9 cellular contexts compared by ENCODE assay signal in the genomic region with DNA sequence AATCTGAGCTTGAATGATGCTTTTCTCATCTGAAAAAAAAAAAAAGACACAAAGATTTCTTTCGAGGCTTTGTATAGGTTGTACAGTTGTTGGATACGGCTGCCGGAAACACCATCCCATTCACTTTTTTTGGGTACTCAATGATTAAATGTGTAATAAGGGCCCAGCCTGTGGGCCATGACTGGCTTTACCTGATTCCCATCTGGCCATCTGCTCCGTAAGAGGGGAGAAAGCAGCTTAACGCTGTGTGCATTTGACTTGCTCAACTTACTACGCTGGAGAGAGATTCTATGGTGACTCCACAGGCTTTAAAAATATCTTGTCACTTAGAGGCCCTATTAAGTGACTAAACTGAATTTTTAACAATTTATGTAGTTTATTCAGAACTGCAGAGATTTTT. TPM values are rescaled to one million over a fixed set of nuclear protein-coding genes. Genes with fewer than 3 reads are reported as not detected.
DNase-seq lines count a peak whose midpoint lies in the region; ATAC-seq and FAIRE-seq lines count a peak whose summit lies in the region.
"Had no signal": no experiment of that assay in that cellular context is flagged by ENCODE, and none has a peak within 500 bp of the region (broad histone marks: within the 10 kb centered on the region; RNA-seq: fewer than 3 reads in every experiment).

No MANE protein-coding gene starts in this region.

- H3K9ac ChIP-seq in iPS-20b (ENCODE audit: low read depth, low read length) (peak overlapping the region; percentile 74; the same call in 1 of the 2 replicates), subcutaneous abdominal adipose tissue (ENCODE audit: low read length in 5 of 5) (peak overlapping the region; percentile 81 to 95 (median 92))

- no peak for ATAC-seq in GM18520 (IDR thresholded peaks at IDR 0.05; ENCODE audit: unreplicated experiment)

- H3K27me3 ChIP-seq in iPS-20b (ENCODE audit: insufficient read depth, low read length), result no peaks in the 10 kb centered on the region
- H3K27me3 ChIP-seq in subcutaneous abdominal adipose tissue (ENCODE audit: control insufficient read depth in 5 of 5, insufficient read depth in 4 of 5, low read length in 5 of 5), result no peaks in the 10 kb centered on the region

- H3K9me3 ChIP-seq in iPS-20b (ENCODE audit: insufficient read depth, low read depth, low read length) (peaks cover 30% of the 10 kb centered on the region; the same call in 1 of the 2 replicates), subcutaneous abdominal adipose tissue (ENCODE audit: control insufficient read depth in 5 of 5, low read length in 5 of 5) (no peaks in the 10 kb centered on the region)

- H3K4me3 Mint-ChIP-seq in T-helper 1 cell treated with Interleukin-12 subunit alpha and Interleukin-12 subunit beta and Interleukin-4 antibody, amounts not matched to agents 30 μg/mL and 1 μg/mL, for 36 hours, result peak overlapping the region; percentile 84
- H3K4me3 Mint-ChIP-seq in activated T-helper 1 cell treated with anti-CD3 and anti-CD28 coated beads, Interleukin-12 subunit alpha, Interleukin-12 subunit beta, Interleukin-2, Interleukin-4 antibody, amounts not matched to agents 30 ng/mL and 10 ng/mL and 1 ng/mL, durations not matched to agents 14 hours and 24 hours and 36 hours, result peak overlapping the region; percentile 84

- no peaks in the 10 kb centered on the region for H3K9me3 Mint-ChIP-seq in T-helper 1 cell treated with Interleukin-12 subunit alpha and Interleukin-12 subunit beta and Interleukin-4 antibody, amounts not matched to agents 30 μg/mL and 1 μg/mL, for 36 hours
- H3K9me3 Mint-ChIP-seq in activated T-helper 1 cell treated with anti-CD3 and anti-CD28 coated beads, Interleukin-12 subunit alpha, Interleukin-12 subunit beta, Interleukin-2, Interleukin-4 antibody, amounts not matched to agents 30 ng/mL and 10 ng/mL and 1 ng/mL, durations not matched to agents 14 hours and 24 hours and 36 hours, result peaks cover 5% of the 10 kb centered on the region

- FAIRE-seq in RCC 7860 (lab: Jason Lieb, UNC), result no peak
- FAIRE-seq: endometrium had no signal

- intact Hi-C loops in activated T-helper 1 cell treated with anti-CD3 and anti-CD28 coated beads, Interleukin-12 subunit alpha, Interleukin-12 subunit beta, Interleukin-2, Interleukin-4 antibody, amounts not matched to agents 30 ng/mL and 10 ng/mL and 1 ng/mL, durations not matched to agents 14 hours and 24 hours and 36 hours (cut with micrococcal nuclease), result loop anchor here (5.0 kb wide), 1 partner anchor 439 kb away; a partner anchor contains a TSS
- intact Hi-C loops in head of caudate nucleus (cut with DNase I), result no loop called here

- no peak for DNase-seq in T-helper 1 cell
- no peak for DNase-seq in activated T-helper 1 cell treated with anti-CD3 and anti-CD28 coated beads, Interleukin-12 subunit alpha, Interleukin-12 subunit beta, Interleukin-2, Interleukin-4 antibody, amounts not matched to agents 30 ng/mL and 10 ng/mL and 1 ng/mL, durations not matched to agents 14 hours and 24 hours and 36 hours (ENCODE audit: low spot score)
- no peak for DNase-seq in head of caudate nucleus
- DNase-seq in RCC 7860 (ENCODE audit: low spot score), result no peak

- H3K27ac Mint-ChIP-seq in T-helper 1 cell treated with Interleukin-12 subunit alpha and Interleukin-12 subunit beta and Interleukin-4 antibody, amounts not matched to agents 30 μg/mL and 1 μg/mL, for 36 hours, result peak overlapping the region; percentile 90
- H3K27ac Mint-ChIP-seq in activated T-helper 1 cell treated with anti-CD3 and anti-CD28 coated beads, Interleukin-12 subunit alpha, Interleukin-12 subunit beta, Interleukin-2, Interleukin-4 antibody, amounts not matched to agents 30 ng/mL and 10 ng/mL and 1 ng/mL, durations not matched to agents 14 hours and 24 hours and 36 hours, result peak overlapping the region; percentile 83

- H3K4me1 ChIP-seq in iPS-20b (ENCODE audit: insufficient read depth, low read length), result no peaks in the 10 kb centered on the region
- H3K4me1 ChIP-seq in subcutaneous abdominal adipose tissue (ENCODE audit: control insufficient read depth in 5 of 5, insufficient read depth in 5 of 5, low read length in 5 of 5), result peaks cover 3 to 14% (median 12%) of the 10 kb centered on the region in 5 donors

- H3K36me3 ChIP-seq in iPS-20b (ENCODE audit: insufficient read depth, low read depth, low read length) (peaks cover 10% of the 10 kb centered on the region), subcutaneous abdominal adipose tissue (ENCODE audit: control insufficient read depth in 5 of 5, insufficient read depth in 5 of 5, low read length in 5 of 5) (peaks cover 5 to 27% (median 11%) of the 10 kb centered on the region in 5 donors)

- peaks cover 16% of the 10 kb centered on the region for H3K36me3 Mint-ChIP-seq in T-helper 1 cell treated with Interleukin-12 subunit alpha and Interleukin-12 subunit beta and Interleukin-4 antibody, amounts not matched to agents 30 μg/mL and 1 μg/mL, for 36 hours (ENCODE audit: low read depth)
- H3K36me3 Mint-ChIP-seq in activated T-helper 1 cell treated with anti-CD3 and anti-CD28 coated beads, Interleukin-12 subunit alpha, Interleukin-12 subunit beta, Interleukin-2, Interleukin-4 antibody, amounts not matched to agents 30 ng/mL and 10 ng/mL and 1 ng/mL, durations not matched to agents 14 hours and 24 hours and 36 hours (ENCODE audit: low read depth), result peaks cover 11% of the 10 kb centered on the region

- H3K27ac ChIP-seq in iPS-20b (ENCODE audit: low read length) (no peak overlapping the region), subcutaneous abdominal adipose tissue (ENCODE audit: low read depth, low read length) (peak overlapping the region; percentile 81)

- H3K4me1 Mint-ChIP-seq in T-helper 1 cell treated with Interleukin-12 subunit alpha and Interleukin-12 subunit beta and Interleukin-4 antibody, amounts not matched to agents 30 μg/mL and 1 μg/mL, for 36 hours (ENCODE audit: low read depth), result peaks cover 16% of the 10 kb centered on the region
- peaks cover 20% of the 10 kb centered on the region for H3K4me1 Mint-ChIP-seq in activated T-helper 1 cell treated with anti-CD3 and anti-CD28 coated beads, Interleukin-12 subunit alpha, Interleukin-12 subunit beta, Interleukin-2, Interleukin-4 antibody, amounts not matched to agents 30 ng/mL and 10 ng/mL and 1 ng/mL, durations not matched to agents 14 hours and 24 hours and 36 hours (ENCODE audit: low read depth)

- H3K4me3 ChIP-seq in iPS-20b (ENCODE audit: low read length) (peak overlapping the region; percentile 85), subcutaneous abdominal adipose tissue (ENCODE audit: low read depth in 1 of 5, low read length in 5 of 5) (peak overlapping the region; percentile 83 to 93 (median 87))

- no peaks in the 10 kb centered on the region for H3K27me3 Mint-ChIP-seq in T-helper 1 cell treated with Interleukin-12 subunit alpha and Interleukin-12 subunit beta and Interleukin-4 antibody, amounts not matched to agents 30 μg/mL and 1 μg/mL, for 36 hours (ENCODE audit: low read depth)
- no peaks in the 10 kb centered on the region for H3K27me3 Mint-ChIP-seq in activated T-helper 1 cell treated with anti-CD3 and anti-CD28 coated beads, Interleukin-12 subunit alpha, Interleukin-12 subunit beta, Interleukin-2, Interleukin-4 antibody, amounts not matched to agents 30 ng/mL and 10 ng/mL and 1 ng/mL, durations not matched to agents 14 hours and 24 hours and 36 hours (ENCODE audit: insufficient read depth)

RNA-seq across cellular contexts. Expression of a gene that starts 0.7 kb away (rescaled TPM):
- 18.7 and 23.2 TPM in 2 replicates for total RNA-seq in activated T-helper 1 cell treated with anti-CD3 and anti-CD28 coated beads, Interleukin-12 subunit alpha, Interleukin-12 subunit beta, Interleukin-2, Interleukin-4 antibody, amounts not matched to agents 30 ng/mL and 10 ng/mL and 1 ng/mL, durations not matched to agents 14 hours and 24 hours and 36 hours

RNA-seq across cellular contexts. Expression of a gene that starts 0.8 kb away (rescaled TPM):
- not detected in 2 replicates for total RNA-seq in activated T-helper 1 cell treated with anti-CD3 and anti-CD28 coated beads, Interleukin-12 subunit alpha, Interleukin-12 subunit beta, Interleukin-2, Interleukin-4 antibody, amounts not matched to agents 30 ng/mL and 10 ng/mL and 1 ng/mL, durations not matched to agents 14 hours and 24 hours and 36 hours
